Comparison of ENCODE assay signal across 8 cellular contexts in the genomic region with DNA sequence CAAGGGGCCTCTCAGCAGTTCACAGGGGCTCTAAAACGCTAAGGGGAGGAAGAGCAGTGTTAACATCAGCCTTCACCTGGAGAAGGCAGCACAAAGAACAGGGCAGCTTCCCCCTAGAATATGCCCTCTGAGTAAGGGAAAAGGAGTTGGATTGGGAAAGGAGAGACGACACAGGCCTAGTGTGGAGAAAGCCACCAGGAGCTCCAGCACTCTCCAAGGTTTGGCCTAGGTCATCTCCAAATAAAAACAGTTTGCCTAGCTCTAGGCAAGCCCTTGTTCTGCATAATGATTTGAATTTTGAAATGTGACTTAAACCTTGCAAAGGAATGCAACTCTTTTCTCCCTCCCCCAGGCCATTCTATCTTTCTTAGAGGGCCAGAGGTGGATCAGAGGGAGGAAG.
DNase-seq lines count a peak whose midpoint lies in the region; ATAC-seq and TF ChIP-seq lines count a peak whose summit lies in the region.

No MANE protein-coding gene starts in this region.

- H3K4me3 ChIP-seq in cardiac muscle cell, result peak overlapping the region; percentile 21
- H3K4me3 ChIP-seq in mucosa of descending colon, result no peak overlapping the region
- H3K4me3 ChIP-seq in vagina, result peak overlapping the region; percentile 49 to 52

- TF ChIP-seq POLR2A in vagina (IDR thresholded peaks at IDR 0.05), result no peak

- H3K27me3 ChIP-seq in cardiac muscle cell, result no peaks in the 10 kb centered on the region
- H3K27me3 ChIP-seq in vagina, result no peaks in the 10 kb centered on the region

- ATAC-seq in central memory CD8-positive, alpha-beta T cell (replicated peaks; ENCODE audit: extremely low read depth, poor library complexity, severe bottlenecking), result no peak
- no peak for ATAC-seq in mucosa of descending colon

- no peaks in the 10 kb centered on the region for H3K9me3 Mint-ChIP-seq in central memory CD8-positive, alpha-beta T cell

- H3K4me1 ChIP-seq in cardiac muscle cell (ENCODE audit: low read depth) (peaks cover 56% of the 10 kb centered on the region), mucosa of descending colon (ENCODE audit: low read depth) (peaks cover 22% of the 10 kb centered on the region), vagina (peaks cover 43% of the 10 kb centered on the region)

- H3K36me3 Mint-ChIP-seq in central memory CD8-positive, alpha-beta T cell (ENCODE audit: insufficient read depth), result peaks cover 9% of the 10 kb centered on the region

- H3K27me3 Mint-ChIP-seq in central memory CD8-positive, alpha-beta T cell, result no peaks in the 10 kb centered on the region

- H3K4me3 Mint-ChIP-seq in central memory CD8-positive, alpha-beta T cell, result peak overlapping the region; percentile 88

- H3K27ac ChIP-seq in cardiac muscle cell, result peak overlapping the region; percentile 94
- H3K27ac ChIP-seq in vagina, result peak overlapping the region; percentile 87

- DNase-seq in cardiac muscle cell (ENCODE audit: low read depth in 1 of 2, low spot score in 1 of 2), result peak in 1 of 2 donors; percentile 12
- DNase-seq in cardiac septum (ENCODE audit: low spot score), result no peak
- no peak for DNase-seq in central memory CD8-positive, alpha-beta T cell (ENCODE audit: low spot score in 2 of 2)
- peak in 2 of 3 donors; percentile 6 to 20 for DNase-seq in mucosa of descending colon
- no peak for DNase-seq in vagina (ENCODE audit: extremely low spot score in 2 of 2)
- no peak for DNase-seq in NCI-H2081 (lab: John Stamatoyannopoulos, UW)
- DNase-seq in CD1c-positive myeloid dendritic cell (ENCODE audit: extremely low spot score), result no peak
- no peak for DNase-seq in ACHN

- TF ChIP-seq CTCF in cardiac muscle cell (IDR thresholded peaks at IDR 0.05; ENCODE audit: low read depth, low read length) (no peak), mucosa of descending colon (IDR thresholded peaks at IDR 0.05) (no peak), vagina (IDR thresholded peaks at IDR 0.05) (no peak)

- in situ Hi-C loops in ACHN (cut with HindIII; ENCODE audit: low pct_ligation_motif_present, low pct_unique_long_range_greater_than_20kb, low sequenced_read_pairs), result no loop called here

- H3K27ac Mint-ChIP-seq in central memory CD8-positive, alpha-beta T cell (ENCODE audit: low read depth), result no peak overlapping the region

- no peaks in the 10 kb centered on the region for H3K36me3 ChIP-seq in cardiac muscle cell
- no peaks in the 10 kb centered on the region for H3K36me3 ChIP-seq in mucosa of descending colon (ENCODE audit: low read depth)
- H3K36me3 ChIP-seq in vagina, result no peaks in the 10 kb centered on the region

- intact Hi-C loops in cardiac septum (cut with DNase I), result loop anchor here (1.0 to 5.0 kb wide), 5 partner anchors 63 to 424 kb away; a partner anchor contains a TSS
- intact Hi-C loops in mucosa of descending colon (cut with DNase I, micrococcal nuclease), result loop anchor here (2.0 to 10.0 kb wide), 5 partner anchors 99 to 346 kb away; a partner anchor contains a TSS
- intact Hi-C loops in vagina (cut with DNase I), result loop anchor here (1.0 to 10.0 kb wide), 4 partner anchors 62 to 344 kb away; a partner anchor contains a TSS

- H3K9me3 ChIP-seq in cardiac muscle cell (ENCODE audit: low read depth) (no peaks in the 10 kb centered on the region), mucosa of descending colon (no peaks in the 10 kb centered on the region), vagina (no peaks in the 10 kb centered on the region)

- peaks cover 30% of the 10 kb centered on the region for H3K4me1 Mint-ChIP-seq in central memory CD8-positive, alpha-beta T cell

Comparison
In these comparisons a context has a peak if more than half of its experiments do, and no peak if none do; other contexts are left out.
1. DNase-seq: peak in mucosa of descending colon (2 of 3); none in cardiac septum (single experiment), central memory CD8-positive, alpha-beta T cell (0 of 2), vagina (0 of 2), NCI-H2081 (0 of 2), CD1c-positive myeloid dendritic cell (single experiment) and ACHN (single experiment).